Comparison of ENCODE assay signal across 12 cellular contexts in the genomic region with DNA sequence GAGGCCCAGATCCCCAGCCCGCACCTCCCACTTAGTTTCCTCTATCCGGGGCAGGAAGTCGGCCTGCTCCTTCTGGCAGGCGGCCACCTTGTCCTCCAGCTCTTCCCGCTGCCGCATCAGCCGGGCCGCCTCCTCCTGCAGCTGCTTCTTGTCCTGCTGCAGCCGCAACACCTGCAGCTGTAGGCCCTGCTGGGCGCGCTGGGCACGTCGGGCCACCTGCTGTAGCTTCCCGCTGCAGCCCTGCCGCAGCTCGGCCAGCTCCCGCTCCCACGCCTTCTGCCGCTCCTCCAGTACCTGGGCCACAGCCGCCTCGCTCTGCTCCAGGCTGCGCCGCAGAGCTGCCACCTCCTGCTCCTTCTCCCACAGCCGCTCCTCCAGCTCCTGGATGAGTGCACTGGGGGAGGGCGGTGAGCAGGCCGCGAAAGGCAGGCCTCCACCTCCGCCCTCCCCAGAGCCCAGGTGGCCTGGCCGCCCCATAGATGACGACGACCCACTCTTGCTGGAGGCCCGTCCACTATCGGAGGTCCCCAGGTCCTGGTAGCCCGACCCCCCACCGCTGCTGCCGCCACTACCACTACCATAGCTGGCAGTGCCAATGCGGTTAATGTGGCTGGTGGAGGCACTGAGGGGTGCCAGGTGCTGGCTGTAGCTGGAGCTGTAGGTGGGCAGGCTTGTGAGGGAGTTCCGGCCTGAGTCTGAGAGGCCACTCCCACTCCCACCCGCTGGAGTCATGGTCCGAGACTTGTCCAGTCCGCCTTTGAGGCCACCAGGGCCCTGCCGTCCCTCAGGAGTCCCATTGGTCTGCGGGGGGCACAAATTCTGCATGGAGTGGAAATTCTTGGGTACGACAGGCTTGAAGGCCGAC. TPM values are rescaled to one million over a fixed set of nuclear protein-coding genes. Genes with fewer than 3 reads are reported as not detected.
DNase-seq lines count a peak whose midpoint lies in the region; ATAC-seq and TF ChIP-seq lines count a peak whose summit lies in the region.
"Had no signal": no experiment of that assay in that cellular context is flagged by ENCODE, and none has a peak within 500 bp of the region (broad histone marks: within the 10 kb centered on the region; RNA-seq: fewer than 3 reads in every experiment).

No MANE protein-coding gene starts in this region.

- H3K4me3 Mint-ChIP-seq in nephron = peak overlapping the region in 1 of 3 experiments; percentile 37
- H3K4me3 Mint-ChIP-seq in activated CD8-positive, alpha-beta memory T cell treated with anti-CD3 and anti-CD28 coated beads, Interleukin-2, amount 10 ng/mL, durations not matched to agents 7 days and 5 days = no peak overlapping the region

- peaks cover 7% of the 10 kb centered on the region for H3K4me1 ChIP-seq in vagina
- no peaks in the 10 kb centered on the region for H3K4me1 ChIP-seq in ascending aorta

- H3K27ac ChIP-seq in vagina (no peak overlapping the region), ascending aorta (no peak overlapping the region)

- DNase-seq in DMS153 treated with DMSO at 0.1 percent for 48 hours (lab: John Stamatoyannopoulos, UW; ENCODE audit: unreplicated experiment) (peak; percentile 51), NCI-H187 treated with DMSO at 0.1 percent for 48 hours (lab: John Stamatoyannopoulos, UW) (peak; percentile 53), cerebellar cortex (ENCODE audit: low spot score) (peak; percentile 58), vagina (ENCODE audit: extremely low spot score in 2 of 2) (no peak), ascending aorta (ENCODE audit: low spot score in 2 of 2) (no peak)
- no peak for DNase-seq in activated CD8-positive, alpha-beta memory T cell treated with anti-CD3 and anti-CD28 coated beads, Interleukin-2, amount 10 ng/mL, durations not matched to agents 7 days and 5 days
- DNase-seq: effector CD8-positive, alpha-beta T cell; mesenchymal stem cell; OCI-M1; stimulated activated CD4-positive, alpha-beta T cell treated with anti-CD3 and anti-CD28 coated beads, Interleukin-4, amount 100 ng/mL, for 4 hours had no signal

- no peak for TF ChIP-seq POLR2A in vagina (IDR thresholded peaks at IDR 0.05)

- peaks cover 17% of the 10 kb centered on the region for H3K4me1 Mint-ChIP-seq in nephron
- H3K4me1 Mint-ChIP-seq in activated CD8-positive, alpha-beta memory T cell treated with anti-CD3 and anti-CD28 coated beads, Interleukin-2, amount 10 ng/mL, durations not matched to agents 7 days and 5 days = no peaks in the 10 kb centered on the region

- TF ChIP-seq CTCF in nephron (IDR thresholded peaks at IDR 0.05; ENCODE audit: unreplicated experiment in 3 of 3) (no peak), vagina (IDR thresholded peaks at IDR 0.05) (no peak), ascending aorta (IDR thresholded peaks at IDR 0.05) (no peak)

- CTCF ChIA-PET in activated CD8-positive, alpha-beta memory T cell treated with anti-CD3 and anti-CD28 coated beads, Interleukin-2, amount 10 ng/mL, durations not matched to agents 7 days and 5 days (lab: Charles Lee) = interaction anchor here (1.0 kb wide), 1 partner anchor 11 kb away, joined by 3 read pairs; no protein-coding TSS in a partner anchor

- peaks cover 30% of the 10 kb centered on the region for H3K27me3 Mint-ChIP-seq in nephron (ENCODE audit: low read depth)
- peaks cover 28% of the 10 kb centered on the region for H3K27me3 Mint-ChIP-seq in activated CD8-positive, alpha-beta memory T cell treated with anti-CD3 and anti-CD28 coated beads, Interleukin-2, amount 10 ng/mL, durations not matched to agents 7 days and 5 days

- H3K36me3 ChIP-seq in vagina (no peaks in the 10 kb centered on the region), ascending aorta (no peaks in the 10 kb centered on the region)

- H3K36me3 Mint-ChIP-seq in nephron (ENCODE audit: low read depth) = no peaks in the 10 kb centered on the region
- no peaks in the 10 kb centered on the region for H3K36me3 Mint-ChIP-seq in activated CD8-positive, alpha-beta memory T cell treated with anti-CD3 and anti-CD28 coated beads, Interleukin-2, amount 10 ng/mL, durations not matched to agents 7 days and 5 days

- no peak overlapping the region for H3K4me3 ChIP-seq in vagina
- H3K4me3 ChIP-seq in ascending aorta = no peak overlapping the region

- H3K27ac Mint-ChIP-seq in nephron = peak overlapping the region in 2 of 3 experiments; percentile 43 to 75
- H3K27ac Mint-ChIP-seq in activated CD8-positive, alpha-beta memory T cell treated with anti-CD3 and anti-CD28 coated beads, Interleukin-2, amount 10 ng/mL, durations not matched to agents 7 days and 5 days = no peak overlapping the region

- H3K9me3 ChIP-seq in vagina = no peaks in the 10 kb centered on the region
- H3K9me3 ChIP-seq in ascending aorta = no peaks in the 10 kb centered on the region

- ATAC-seq in activated CD8-positive, alpha-beta memory T cell treated with anti-CD3 and anti-CD28 coated beads, Interleukin-2, amount 10 ng/mL, durations not matched to agents 7 days and 5 days = no peak
- ATAC-seq in HG03342 (IDR thresholded peaks at IDR 0.05; ENCODE audit: unreplicated experiment) = no peak

- intact Hi-C loops in vagina (cut with DNase I) (no loop called here), ascending aorta (cut with DNase I) (no loop called here)

- H3K9me3 Mint-ChIP-seq in nephron = no peaks in the 10 kb centered on the region
- no peaks in the 10 kb centered on the region for H3K9me3 Mint-ChIP-seq in activated CD8-positive, alpha-beta memory T cell treated with anti-CD3 and anti-CD28 coated beads, Interleukin-2, amount 10 ng/mL, durations not matched to agents 7 days and 5 days (ENCODE audit: low read depth)

- H3K27me3 ChIP-seq in vagina (no peaks in the 10 kb centered on the region), ascending aorta (no peaks in the 10 kb centered on the region)

RNA-seq across cellular contexts. Expression of a gene that starts 6.0 kb away (rescaled TPM):
- 10 to 100 TPM; 17.0 to 23.6 TPM for total RNA-seq in activated CD8-positive, alpha-beta memory T cell treated with anti-CD3 and anti-CD28 coated beads, Interleukin-2, amount 10 ng/mL, durations not matched to agents 7 days and 5 days
- total RNA-seq in vagina = 10.3 TPM
- 6.1 TPM for total RNA-seq in ascending aorta

RNA-seq across cellular contexts. Expression of a gene that starts 6.0 kb away (rescaled TPM):
- total RNA-seq in activated CD8-positive, alpha-beta memory T cell treated with anti-CD3 and anti-CD28 coated beads, Interleukin-2, amount 10 ng/mL, durations not matched to agents 7 days and 5 days = 1 to 10 TPM; 7.6 to 8.2 TPM
- total RNA-seq in vagina (7.6 TPM), ascending aorta (6.8 TPM)

RNA-seq across cellular contexts. Expression of a gene that starts 7.6 kb away (rescaled TPM):
- under 1 TPM; 0.41 to 0.70 TPM for total RNA-seq in activated CD8-positive, alpha-beta memory T cell treated with anti-CD3 and anti-CD28 coated beads, Interleukin-2, amount 10 ng/mL, durations not matched to agents 7 days and 5 days
- total RNA-seq in vagina = 12.8 TPM
- 14.9 TPM for total RNA-seq in ascending aorta

RNA-seq across cellular contexts. Expression of a gene that starts 38.8 kb away (rescaled TPM):
- 10 to 100 TPM; 63.6 to 63.7 TPM for total RNA-seq in activated CD8-positive, alpha-beta memory T cell treated with anti-CD3 and anti-CD28 coated beads, Interleukin-2, amount 10 ng/mL, durations not matched to agents 7 days and 5 days
- 61.4 TPM for total RNA-seq in vagina
- 18.0 TPM for total RNA-seq in ascending aorta

RNA-seq across cellular contexts. Expression of a gene that starts 43.6 kb away (rescaled TPM):
- 10 to 100 TPM; 51.9 to 71.7 TPM for total RNA-seq in activated CD8-positive, alpha-beta memory T cell treated with anti-CD3 and anti-CD28 coated beads, Interleukin-2, amount 10 ng/mL, durations not matched to agents 7 days and 5 days
- total RNA-seq in vagina (52.5 TPM), ascending aorta (111 TPM)

Comparison
In these comparisons a context has a peak if more than half of its experiments do, and no peak if none do; other contexts are left out.
1. DNase-seq: peak in DMS153 treated with DMSO at 0.1 percent for 48 hours (single experiment), NCI-H187 treated with DMSO at 0.1 percent for 48 hours (single experiment) and cerebellar cortex (single experiment); none in activated CD8-positive, alpha-beta memory T cell treated with anti-CD3 and anti-CD28 coated beads, Interleukin-2, amount 10 ng/mL, durations not matched to agents 7 days and 5 days (single experiment), vagina (0 of 2) and ascending aorta (0 of 2).